ENCODE assay signal across 1 cellular context in the genomic region with DNA sequence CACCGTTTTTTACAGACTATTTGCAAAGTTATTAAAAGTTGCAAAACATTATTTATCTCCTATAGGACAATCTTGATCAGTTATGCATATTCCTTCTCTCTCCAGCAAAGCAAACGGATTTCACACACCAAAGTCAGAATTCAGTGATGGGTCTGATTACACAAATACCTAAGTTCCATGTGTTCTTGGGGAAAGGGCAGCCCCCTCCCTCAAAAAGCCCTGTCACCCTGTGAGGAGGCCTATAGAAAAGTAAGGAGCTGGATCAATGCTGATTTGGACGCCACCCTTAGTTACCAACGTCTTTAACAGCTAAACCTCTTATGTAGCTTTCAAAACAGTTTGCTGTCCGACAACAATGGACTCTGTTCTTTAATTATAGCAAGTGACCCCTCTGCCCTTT.
TF ChIP-seq lines count a peak whose summit lies in the region.

No MANE protein-coding gene starts in this region.

TF ChIP-seq in SK-N-SH, 30 proteins besides CTCF, POLR2A, EP300 and RAD21 (continued from another document):
- TF ChIP-seq, protein P1, sequence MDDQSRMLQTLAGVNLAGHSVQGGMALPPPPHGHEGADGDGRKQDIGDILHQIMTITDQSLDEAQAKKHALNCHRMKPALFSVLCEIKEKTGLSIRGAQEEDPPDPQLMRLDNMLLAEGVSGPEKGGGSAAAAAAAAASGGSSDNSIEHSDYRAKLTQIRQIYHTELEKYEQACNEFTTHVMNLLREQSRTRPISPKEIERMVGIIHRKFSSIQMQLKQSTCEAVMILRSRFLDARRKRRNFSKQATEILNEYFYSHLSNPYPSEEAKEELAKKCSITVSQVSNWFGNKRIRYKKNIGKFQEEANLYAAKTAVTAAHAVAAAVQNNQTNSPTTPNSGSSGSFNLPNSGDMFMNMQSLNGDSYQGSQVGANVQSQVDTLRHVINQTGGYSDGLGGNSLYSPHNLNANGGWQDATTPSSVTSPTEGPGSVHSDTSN (IDR thresholded peaks at IDR 0.05): no peak
